In the genomic region with DNA sequence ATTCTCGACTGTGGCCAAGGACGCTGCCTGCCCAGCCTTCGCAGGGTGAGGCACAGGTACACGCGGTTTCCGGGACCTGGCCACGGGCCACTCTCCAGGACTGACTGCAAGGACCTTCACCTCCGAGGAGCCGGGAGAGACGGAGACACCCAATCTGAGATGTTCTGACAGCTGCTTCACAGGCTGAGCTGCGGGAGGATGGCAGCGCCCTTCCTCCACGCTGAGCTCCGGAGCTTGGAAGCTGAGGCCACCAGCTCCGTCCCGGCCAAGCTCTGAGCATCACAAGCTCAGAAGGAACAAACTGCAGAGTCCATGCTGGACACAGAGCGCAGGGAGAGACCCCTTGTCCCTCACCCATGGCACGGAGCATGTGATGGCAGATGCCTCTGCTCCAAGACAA, we compare ENCODE assay signal across 1 cellular context.
TF ChIP-seq lines count a peak whose summit lies in the region.

No MANE protein-coding gene starts in this region.

TF ChIP-seq in SK-N-SH, 30 proteins besides CTCF, POLR2A, EP300 and RAD21 (continued from another document):
- TF ChIP-seq SIN3A (IDR thresholded peaks at IDR 0.05; ENCODE audit: borderline replicate concordance, low read depth, low read length) (no peak), USF2 (IDR thresholded peaks at IDR 0.05; ENCODE audit: borderline replicate concordance, low read depth, low read length) (no peak), FOXJ3 (CRISPR knock-in tag; IDR thresholded peaks at IDR 0.05) (no peak), NFIC (IDR thresholded peaks at IDR 0.05; ENCODE audit: borderline replicate concordance) (no peak), YY1 (IDR thresholded peaks at IDR 0.05; ENCODE audit: low read depth) (no peak), RXRA (IDR thresholded peaks at IDR 0.05; ENCODE audit: borderline replicate concordance, low read depth) (no peak)
- TF ChIP-seq, protein P1, sequence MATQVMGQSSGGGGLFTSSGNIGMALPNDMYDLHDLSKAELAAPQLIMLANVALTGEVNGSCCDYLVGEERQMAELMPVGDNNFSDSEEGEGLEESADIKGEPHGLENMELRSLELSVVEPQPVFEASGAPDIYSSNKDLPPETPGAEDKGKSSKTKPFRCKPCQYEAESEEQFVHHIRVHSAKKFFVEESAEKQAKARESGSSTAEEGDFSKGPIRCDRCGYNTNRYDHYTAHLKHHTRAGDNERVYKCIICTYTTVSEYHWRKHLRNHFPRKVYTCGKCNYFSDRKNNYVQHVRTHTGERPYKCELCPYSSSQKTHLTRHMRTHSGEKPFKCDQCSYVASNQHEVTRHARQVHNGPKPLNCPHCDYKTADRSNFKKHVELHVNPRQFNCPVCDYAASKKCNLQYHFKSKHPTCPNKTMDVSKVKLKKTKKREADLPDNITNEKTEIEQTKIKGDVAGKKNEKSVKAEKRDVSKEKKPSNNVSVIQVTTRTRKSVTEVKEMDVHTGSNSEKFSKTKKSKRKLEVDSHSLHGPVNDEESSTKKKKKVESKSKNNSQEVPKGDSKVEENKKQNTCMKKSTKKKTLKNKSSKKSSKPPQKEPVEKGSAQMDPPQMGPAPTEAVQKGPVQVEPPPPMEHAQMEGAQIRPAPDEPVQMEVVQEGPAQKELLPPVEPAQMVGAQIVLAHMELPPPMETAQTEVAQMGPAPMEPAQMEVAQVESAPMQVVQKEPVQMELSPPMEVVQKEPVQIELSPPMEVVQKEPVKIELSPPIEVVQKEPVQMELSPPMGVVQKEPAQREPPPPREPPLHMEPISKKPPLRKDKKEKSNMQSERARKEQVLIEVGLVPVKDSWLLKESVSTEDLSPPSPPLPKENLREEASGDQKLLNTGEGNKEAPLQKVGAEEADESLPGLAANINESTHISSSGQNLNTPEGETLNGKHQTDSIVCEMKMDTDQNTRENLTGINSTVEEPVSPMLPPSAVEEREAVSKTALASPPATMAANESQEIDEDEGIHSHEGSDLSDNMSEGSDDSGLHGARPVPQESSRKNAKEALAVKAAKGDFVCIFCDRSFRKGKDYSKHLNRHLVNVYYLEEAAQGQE (IDR thresholded peaks at IDR 0.05; ENCODE audit: low read depth, low read length) = no peak
